In the genomic region with DNA sequence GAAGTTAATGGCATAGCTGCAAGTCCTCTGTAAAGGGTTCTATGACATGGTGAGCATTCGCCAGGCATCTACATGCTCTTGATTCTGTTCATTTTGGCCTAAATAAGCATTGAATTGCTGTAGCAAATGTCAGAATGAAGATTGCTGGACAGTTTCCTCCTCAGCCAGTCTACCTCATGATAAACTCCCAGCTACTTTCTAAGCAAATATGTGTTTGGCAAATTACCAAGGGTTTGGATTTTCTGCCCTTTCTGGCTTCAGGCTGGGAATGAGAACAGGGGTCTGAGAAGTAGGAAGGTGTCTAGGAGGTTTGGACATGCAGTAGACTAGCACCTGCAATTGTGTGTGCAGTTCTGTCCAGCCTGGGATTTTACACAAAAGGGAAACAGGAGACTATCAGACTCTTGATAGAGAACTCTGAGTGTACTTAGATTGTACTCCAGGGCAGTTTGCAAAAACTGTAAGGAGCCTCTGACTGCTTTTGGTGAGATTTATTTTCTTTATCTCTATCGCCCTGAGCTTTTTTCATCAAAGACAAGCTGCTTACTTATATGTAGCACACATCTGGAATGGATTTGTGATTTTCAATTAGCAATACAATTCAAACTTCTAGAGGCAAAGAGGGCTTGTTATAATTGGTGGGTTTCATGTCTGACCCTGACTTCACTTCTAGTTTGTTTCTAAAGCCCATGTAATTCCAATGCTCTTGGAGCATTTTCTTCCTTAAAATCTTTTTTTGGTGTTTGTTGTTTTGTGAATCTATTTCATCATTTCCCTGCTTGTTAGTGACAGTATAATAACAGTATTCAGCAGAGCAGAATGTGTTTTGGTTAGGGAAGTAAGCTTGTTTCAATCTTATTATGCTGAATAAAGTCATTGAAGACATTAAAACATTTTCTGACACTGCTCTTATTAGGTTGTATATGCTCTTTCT, we compare ENCODE assay signal across 13 cellular contexts.
DNase-seq lines count a peak whose midpoint lies in the region; ATAC-seq and TF ChIP-seq lines count a peak whose summit lies in the region.
"Had no signal": no experiment of that assay in that cellular context is flagged by ENCODE, and none has a peak within 500 bp of the region (broad histone marks: within the 10 kb centered on the region; RNA-seq: fewer than 3 reads in every experiment).

No MANE protein-coding gene starts in this region.

- H2AFZ ChIP-seq in mammary epithelial cell (ENCODE audit: low read depth, low read length), result no peak overlapping the region

- no peak for DNase-seq in breast epithelium (ENCODE audit: low spot score in 2 of 2)
- no peak for DNase-seq in mammary epithelial cell
- DNase-seq in mesothelial cell of epicardium (ENCODE audit: low spot score in 2 of 2, unreplicated experiment in 2 of 2), result no peak
- DNase-seq in upper lobe of right lung, result no peak
- no peak for DNase-seq in COLO668 (lab: John Stamatoyannopoulos, UW; ENCODE audit: unreplicated experiment)
- DNase-seq: activated CD4-positive, alpha-beta T cell treated with anti-CD3 and anti-CD28 coated beads, Interleukin-2, amount 50 U/mL, for 48 hours; activated naive CD4-positive, alpha-beta T cell treated with anti-CD3 and anti-CD28 coated beads for 36 hours; NCI-H1105 treated with DMSO at 0.1 percent for 48 hours; NK-92 treated with Interleukin-12 subunit alpha and Interleukin-12 subunit beta, amount 100 ng/mL, for 24 hours; testis had no signal

- no peak overlapping the region for H3K9ac ChIP-seq in mammary epithelial cell (ENCODE audit: insufficient read depth, low read length)

- ATAC-seq in upper lobe of right lung (no peak), GM18868 (IDR thresholded peaks at IDR 0.05; ENCODE audit: unreplicated experiment) (no peak), HG03442 (IDR thresholded peaks at IDR 0.05; ENCODE audit: unreplicated experiment) (no peak)

- H3K4me3 ChIP-seq in breast epithelium, result no peak overlapping the region
- no peak overlapping the region for H3K4me3 ChIP-seq in mammary epithelial cell (replicated peaks in 1 of 3; ENCODE audit: insufficient read depth in 1 of 3, low read depth in 2 of 3, low read length in 3 of 3)
- no peak overlapping the region for H3K4me3 ChIP-seq in upper lobe of right lung
- H3K4me3 ChIP-seq: testis had no signal

- H3K4me1 ChIP-seq in breast epithelium, result peaks cover 0 to 7% of the 10 kb centered on the region in 2 donors
- H3K4me1 ChIP-seq in mammary epithelial cell (ENCODE audit: insufficient read depth, low read length), result peaks cover 20% of the 10 kb centered on the region
- peaks cover 17% of the 10 kb centered on the region for H3K4me1 ChIP-seq in upper lobe of right lung
- H3K4me1 ChIP-seq: testis had no signal

- H3K27me3 Mint-ChIP-seq in brain, result no peaks in the 10 kb centered on the region
- H3K27me3 Mint-ChIP-seq in mesothelial cell of epicardium (ENCODE audit: low read depth), result no peaks in the 10 kb centered on the region

- H4K20me1 ChIP-seq in mammary epithelial cell (ENCODE audit: insufficient read depth, low read length), result no peaks in the 10 kb centered on the region

- TF ChIP-seq CTCF in breast epithelium (IDR thresholded peaks at IDR 0.05) (no peak), mammary epithelial cell (conservative IDR thresholded peaks at IDR 0.05 in 1 of 2, IDR thresholded peaks at IDR 0.05 in 1 of 2; ENCODE audit: extremely low read depth in 1 of 2, insufficient read depth in 1 of 2, low read depth in 1 of 2, low read length in 2 of 2) (no peak), brain (conservative IDR thresholded peaks at IDR 0.05) (no peak), mesothelial cell of epicardium (IDR thresholded peaks at IDR 0.05; ENCODE audit: unreplicated experiment) (no peak), upper lobe of right lung (IDR thresholded peaks at IDR 0.05) (no peak)

- CTCF ChIA-PET in mammary epithelial cell (lab: Charles Lee; ENCODE audit: low non-redundant PET), result no interaction called here

- H3K36me3 ChIP-seq in breast epithelium, result peaks cover 7% of the 10 kb centered on the region
- H3K36me3 ChIP-seq in mammary epithelial cell (ENCODE audit: insufficient read depth, low read length), result peaks cover 19% of the 10 kb centered on the region
- peaks cover 60% of the 10 kb centered on the region for H3K36me3 ChIP-seq in upper lobe of right lung

- H3K27me3 ChIP-seq in breast epithelium, result no peaks in the 10 kb centered on the region
- no peaks in the 10 kb centered on the region for H3K27me3 ChIP-seq in mammary epithelial cell (ENCODE audit: insufficient read depth, low read length)
- no peaks in the 10 kb centered on the region for H3K27me3 ChIP-seq in upper lobe of right lung
- H3K27me3 ChIP-seq: testis had no signal

- BruUV-seq in mammary epithelial cell (replicated peaks; lab: Mats Ljungman, UMichigan), result no TSS peak

- WGBS in mammary epithelial cell (ENCODE audit: low coverage, missing lambda C conversion rate), result 100% methylated on average over 2 of the region's 2 CpGs

- intact Hi-C loops in breast epithelium (cut with DNase I; ENCODE audit: low total_unique reads) (no loop called here), mammary epithelial cell (cut with micrococcal nuclease) (no loop called here), upper lobe of right lung (cut with DNase I) (no loop called here)

- TF ChIP-seq POLR2A in breast epithelium (IDR thresholded peaks at IDR 0.05), result no peak

- peak overlapping the region in 4 of 5 experiments; percentile 33 to 95 (median 78) for H3K27ac Mint-ChIP-seq in brain
- peak overlapping the region; percentile 89 for H3K27ac Mint-ChIP-seq in mesothelial cell of epicardium
- H3K27ac Mint-ChIP-seq: activated naive CD4-positive, alpha-beta T cell treated with anti-CD3 and anti-CD28 coated beads for 36 hours had no signal

- no peak overlapping the region for H3K4me2 ChIP-seq in mammary epithelial cell (ENCODE audit: insufficient read depth, low read depth, low read length)

- in situ Hi-C loops in mammary epithelial cell (cut with MboI; ENCODE audit: low sequenced_read_pairs in 2 of 2), result no loop called here

- dilution Hi-C loops in mammary epithelial cell (cut with HindIII; ENCODE audit: low sequenced_read_pairs), result loop anchor here (10.0 kb wide), 1 partner anchor 254 kb away; no protein-coding TSS in a partner anchor

- no peaks in the 10 kb centered on the region for H3K9me3 ChIP-seq in breast epithelium
- H3K9me3 ChIP-seq in mammary epithelial cell (replicated peaks; ENCODE audit: insufficient read depth, low read length), result no peaks in the 10 kb centered on the region
- no peaks in the 10 kb centered on the region for H3K9me3 ChIP-seq in upper lobe of right lung
- H3K9me3 ChIP-seq: testis had no signal

- H3K36me3 Mint-ChIP-seq in brain (peaks cover 76% of the 10 kb centered on the region), mesothelial cell of epicardium (peaks cover 43% of the 10 kb centered on the region)

- H3K9me3 Mint-ChIP-seq in brain (peaks cover 0 to 1% (median 0%) of the 10 kb centered on the region in 5 experiments), mesothelial cell of epicardium (peaks cover 13% of the 10 kb centered on the region)
- H3K9me3 Mint-ChIP-seq: activated naive CD4-positive, alpha-beta T cell treated with anti-CD3 and anti-CD28 coated beads for 36 hours had no signal

- H3K4me3 Mint-ChIP-seq in brain, result no peak overlapping the region
- no peak overlapping the region for H3K4me3 Mint-ChIP-seq in mesothelial cell of epicardium
- H3K4me3 Mint-ChIP-seq: activated naive CD4-positive, alpha-beta T cell treated with anti-CD3 and anti-CD28 coated beads for 36 hours had no signal

- H3K79me2 ChIP-seq in mammary epithelial cell (ENCODE audit: insufficient read depth, low read length), result no peaks in the 10 kb centered on the region

- peaks cover 19% of the 10 kb centered on the region for H3K4me1 Mint-ChIP-seq in brain
- H3K4me1 Mint-ChIP-seq in mesothelial cell of epicardium, result peaks cover 50% of the 10 kb centered on the region

- H3K27ac ChIP-seq in breast epithelium, result peak overlapping the region; percentile 58 to 82
- no peak overlapping the region for H3K27ac ChIP-seq in mammary epithelial cell (ENCODE audit: insufficient read depth, low read depth, low read length)
- peak overlapping the region; percentile 31 for H3K27ac ChIP-seq in upper lobe of right lung
- H3K27ac ChIP-seq: testis had no signal
